In genomic region chr17:40416671-40417070, GRCh38 we compare ENCODE assay signal across 1 cellular context.
TF ChIP-seq lines count a peak whose summit lies in the region.

No MANE protein-coding gene starts in this region.

TF ChIP-seq in GM12878, 131 proteins besides CTCF, POLR2A, EP300 and RAD21:
- TF ChIP-seq CEBPB (IDR thresholded peaks at IDR 0.05; ENCODE audit: borderline replicate concordance in 1 of 2, low read depth in 2 of 2, low read length in 2 of 2) (no peak), SIX5 (IDR thresholded peaks at IDR 0.05; ENCODE audit: low read depth, low read length, severe bottlenecking) (no peak), NFIC (IDR thresholded peaks at IDR 0.05; ENCODE audit: low read depth, low read length) (no peak), SRF (IDR thresholded peaks at IDR 0.05; ENCODE audit: low read depth in 2 of 2, low read length in 2 of 2) (no peak), CEBPZ (IDR thresholded peaks at IDR 0.05; ENCODE audit: low read depth, low read length) (no peak), HDAC6 (IDR thresholded peaks at IDR 0.05; ENCODE audit: unreplicated experiment) (no peak), RBBP5 (conservative IDR thresholded peaks at IDR 0.05) (no peak), ATF3 (IDR thresholded peaks at IDR 0.05; ENCODE audit: borderline replicate concordance, extremely low read depth, low read depth, low read length) (no peak), EGR1 (IDR thresholded peaks at IDR 0.05; ENCODE audit: borderline replicate concordance in 1 of 2, low read depth in 2 of 2, low read length in 2 of 2) (no peak), CBX3 (IDR thresholded peaks at IDR 0.05; ENCODE audit: borderline replicate concordance, low read depth) (no peak), ZNF384 (IDR thresholded peaks at IDR 0.05; ENCODE audit: borderline replicate concordance, low read depth, low read length) (no peak), SPI1 (IDR thresholded peaks at IDR 0.05; ENCODE audit: borderline replicate concordance, insufficient read depth, low read depth, low read length) (no peak), HSF1 (IDR thresholded peaks at IDR 0.05; ENCODE audit: low read depth, low read length) (no peak), CUX1 (IDR thresholded peaks at IDR 0.05; ENCODE audit: insufficient replicate concordance, low read depth, low read length) (no peak), YBX1 (IDR thresholded peaks at IDR 0.05) (no peak), NRF1 (conservative IDR thresholded peaks at IDR 0.05; ENCODE audit: low read depth, low read length) (no peak), SKIL (IDR thresholded peaks at IDR 0.05; ENCODE audit: low read depth, poor library complexity, severe bottlenecking) (no peak)
TF ChIP-seq in GM12878: peak in this region for 0.
